ENCODE assay signal across 1 cellular context in genomic region chr7:130912910-130913720, GRCh38.
TF ChIP-seq lines count a peak whose summit lies in the region.

No MANE protein-coding gene starts in this region.

TF ChIP-seq in K562, 482 proteins besides CTCF, POLR2A, EP300 and RAD21 (continued from another document and continues in another):
- TF ChIP-seq CREB3 (tag; conservative IDR thresholded peaks at IDR 0.05; ENCODE audit: low read depth) (peak; percentile 77; the same call in 1 of the 2 replicates), KLF16 (IDR thresholded peaks at IDR 0.05) (no peak), RAD51 (IDR thresholded peaks at IDR 0.05; ENCODE audit: borderline replicate concordance, low read depth) (no peak), STAT5A (IDR thresholded peaks at IDR 0.05; ENCODE audit: borderline replicate concordance, low read length) (0 out of 2 replicates have a peak, but pooled peaks have one; percentile 21), ELF1 (tag; IDR thresholded peaks at IDR 0.05) (peak; percentile 24; the same call in 1 of the 2 replicates), PHF21A (IDR thresholded peaks at IDR 0.05; ENCODE audit: borderline replicate concordance, low read depth) (no peak), NFRKB (IDR thresholded peaks at IDR 0.05; ENCODE audit: low read depth) (peak; percentile 51; the same call in 1 of the 2 replicates), AFF1 (IDR thresholded peaks at IDR 0.05; ENCODE audit: low read depth in 1 of 2, partially characterized antibody in 2 of 2) (no peak), DEAF1 (CRISPR knock-in tag; IDR thresholded peaks at IDR 0.05) (no peak), JUN (IDR thresholded peaks at IDR 0.05; ENCODE audit: borderline replicate concordance, low read depth, low read length) (peak; percentile 12; the same call in 1 of the 2 replicates), JUN (CRISPR knock-in tag; IDR thresholded peaks at IDR 0.05; ENCODE audit: borderline replicate concordance) (no peak), MYC (IDR thresholded peaks at IDR 0.05; ENCODE audit: low read depth, low read length) (peak; percentile 69), MYC (CRISPR knock-in tag; IDR thresholded peaks at IDR 0.05; ENCODE audit: borderline replicate concordance, low read depth) (no peak), SMAD4 (CRISPR knock-in tag; conservative IDR thresholded peaks at IDR 0.05) (0 out of 2 replicates have a peak, but pooled peaks have one; percentile 56), ZBTB49 (CRISPR knock-in tag; IDR thresholded peaks at IDR 0.05; ENCODE audit: borderline replicate concordance) (no peak), ZKSCAN8 (CRISPR knock-in tag; IDR thresholded peaks at IDR 0.05) (peak; percentile 25; the same call in 1 of the 2 replicates), CEBPG (CRISPR knock-in tag; IDR thresholded peaks at IDR 0.05) (no peak), CEBPG (tag; conservative IDR thresholded peaks at IDR 0.05 in 1 of 2, IDR thresholded peaks at IDR 0.05 in 1 of 2) (peak; percentile 61 to 89), NR2C1 (IDR thresholded peaks at IDR 0.05) (no peak; the same call in 1 of the 2 replicates), NR2C1 (tag; IDR thresholded peaks at IDR 0.05) (peak; percentile 31), YY1 (IDR thresholded peaks at IDR 0.05; ENCODE audit: borderline replicate concordance in 1 of 3, control insufficient read depth in 1 of 3, extremely low read depth in 1 of 3, insufficient read depth in 3 of 3, insufficient read length in 1 of 3, insufficient replicate concordance in 2 of 3, low read depth in 1 of 3, low read length in 2 of 3) (peak in 1 of 3 experiments; percentile 42), DDX20 (tag; IDR thresholded peaks at IDR 0.05; ENCODE audit: low read depth) (no peak), ZNF639 (CRISPR knock-in tag; conservative IDR thresholded peaks at IDR 0.05 in 1 of 2, IDR thresholded peaks at IDR 0.05 in 1 of 2) (peak in 1 of 2 experiments; percentile 65; a peak in 2 of 4 replicates), MITF (IDR thresholded peaks at IDR 0.05) (no peak), POLR2G (IDR thresholded peaks at IDR 0.05; ENCODE audit: low read depth, low read length) (peak; percentile 28; the same call in 1 of the 2 replicates), CSDE1 (IDR thresholded peaks at IDR 0.05) (0 out of 4 replicates have a peak, but pooled peaks of 1 of the 2 experiments have one; percentile 9), UBTF (IDR thresholded peaks at IDR 0.05; ENCODE audit: borderline replicate concordance in 1 of 2, low read depth in 2 of 2, low read length in 2 of 2) (0 out of 4 replicates have a peak, but pooled peaks of 1 of the 2 experiments have one; percentile 18), ZBTB11 (CRISPR knock-in tag; IDR thresholded peaks at IDR 0.05) (0 out of 6 replicates have a peak, but pooled peaks of 1 of the 3 experiments have one; percentile 18), RCOR1 (IDR thresholded peaks at IDR 0.05; ENCODE audit: borderline replicate concordance in 1 of 2, low read depth in 2 of 2, low read length in 2 of 2) (no peak; a peak in 1 of 4 replicates), ZFPM2 (CRISPR knock-in tag; IDR thresholded peaks at IDR 0.05) (no peak), CBFA2T2 (conservative IDR thresholded peaks at IDR 0.05) (0 out of 2 replicates have a peak, but pooled peaks have one; percentile 3), ZFP1 (CRISPR knock-in tag; IDR thresholded peaks at IDR 0.05) (no peak), KDM1A (IDR thresholded peaks at IDR 0.05) (peak; percentile 57 to 76; a peak in 3 of 4 replicates), CREM (IDR thresholded peaks at IDR 0.05; ENCODE audit: low read depth) (0 out of 2 replicates have a peak, but pooled peaks have one; percentile 17), SMARCA4 (IDR thresholded peaks at IDR 0.05) (peak; percentile 23; the same call in 1 of the 2 replicates), DPF2 (IDR thresholded peaks at IDR 0.05) (peak; percentile 55; the same call in 1 of the 2 replicates), PHB2 (IDR thresholded peaks at IDR 0.05; ENCODE audit: low read depth) (no peak), E4F1 (CRISPR knock-in tag; IDR thresholded peaks at IDR 0.05; ENCODE audit: borderline replicate concordance) (no peak)
